15 cellular contexts compared by ENCODE assay signal in genomic region chr3:46664188-46664970, GRCh38. TPM values are rescaled to one million over a fixed set of nuclear protein-coding genes. Genes with fewer than 3 reads are reported as not detected.
DNase-seq lines count a peak whose midpoint lies in the region; TF ChIP-seq lines count a peak whose summit lies in the region.
"Had no signal": no experiment of that assay in that cellular context is flagged by ENCODE, and none has a peak within 500 bp of the region (broad histone marks: within the 10 kb centered on the region; RNA-seq: fewer than 3 reads in every experiment).

No MANE protein-coding gene starts in this region.

- peak overlapping the region; percentile 21 for H3K27ac ChIP-seq in AG04450 (ENCODE audit: low read depth, low read length)
- H3K27ac ChIP-seq: pancreas had no signal

- TF ChIP-seq CTCF in AG04450 (IDR thresholded peaks at IDR 0.05; ENCODE audit: low read depth, low read length) (no peak), GM20000 (IDR thresholded peaks at IDR 0.05; ENCODE audit: extremely low read depth, missing control alignments) (no peak)

- no peaks in the 10 kb centered on the region for H3K9me3 Mint-ChIP-seq in activated naive CD8-positive, alpha-beta T cell treated with anti-CD3 and anti-CD28 coated beads for 36 hours

- DNase-seq in AG04450 (ENCODE audit: low read depth, low spot score) = no peak
- DNase-seq in GM20000 (ENCODE audit: low spot score) = peak; percentile 3
- peak; percentile 2 for DNase-seq in hepatic stellate cell (ENCODE audit: low spot score)
- no peak for DNase-seq in activated naive CD8-positive, alpha-beta T cell treated with anti-CD3 and anti-CD28 coated beads for 36 hours
- DNase-seq in T-helper 2 cell = no peak
- DNase-seq in superior temporal gyrus (ENCODE audit: extremely low spot score) = no peak
- DNase-seq: activated CD4-positive, CD25-positive, alpha-beta regulatory T cell treated with anti-CD3 and anti-CD28 coated beads, Interleukin-2, amount 50 U/mL, for 72 hours; GOT3; T-helper 1 cell had no signal

- H3K27ac Mint-ChIP-seq in activated naive CD8-positive, alpha-beta T cell treated with anti-CD3 and anti-CD28 coated beads for 36 hours = no peak overlapping the region

- no peaks in the 10 kb centered on the region; the same call in 1 of the 2 replicates for H3K9me3 ChIP-seq in AG04450 (ENCODE audit: control insufficient read depth, insufficient read depth, low read length)
- H3K9me3 ChIP-seq: pancreas had no signal

- POLR2A ChIA-PET in AG04450 (lab: Yijun Ruan, JAX) = no interaction called here

- no peaks in the 10 kb centered on the region for H3K4me1 Mint-ChIP-seq in activated naive CD8-positive, alpha-beta T cell treated with anti-CD3 and anti-CD28 coated beads for 36 hours

- H3K4me3 Mint-ChIP-seq in activated naive CD8-positive, alpha-beta T cell treated with anti-CD3 and anti-CD28 coated beads for 36 hours = no peak overlapping the region

- no peaks in the 10 kb centered on the region for H3K36me3 Mint-ChIP-seq in activated naive CD8-positive, alpha-beta T cell treated with anti-CD3 and anti-CD28 coated beads for 36 hours

- H3K27me3 ChIP-seq in AG04450 (ENCODE audit: control insufficient read depth, insufficient read depth, low read length) = peaks cover 13% of the 10 kb centered on the region
- H3K27me3 ChIP-seq: pancreas had no signal

- no peak overlapping the region for H3K4me3 ChIP-seq in AG04450 (ENCODE audit: low read depth, low read length)
- H3K4me3 ChIP-seq: pancreas had no signal

- CTCF ChIA-PET in AG04450 (lab: Charles Lee) = interaction anchor here (0.5 to 1.8 kb wide), 2 partner anchors 176 to 380 kb away, joined by 7 to 8 read pairs; no protein-coding TSS in a partner anchor

- H3K27me3 Mint-ChIP-seq in activated naive CD8-positive, alpha-beta T cell treated with anti-CD3 and anti-CD28 coated beads for 36 hours = no peaks in the 10 kb centered on the region

RNA-seq across cellular contexts. Expression of gene ALS2CL, which starts 29.1 kb away (rescaled TPM):
- polyA plus RNA-seq in AG04450 (2011; rRNA removed) = 0.89 and 1.0 TPM in 2 replicates
- 0.91 and 1.9 TPM in 2 replicates for polyA minus RNA-seq in AG04450 (2011; rRNA and poly(A)+ RNA removed)
- total RNA-seq in activated naive CD8-positive, alpha-beta T cell treated with anti-CD3 and anti-CD28 coated beads for 36 hours = 1 to 10 TPM; 1.3 TPM

RNA-seq across cellular contexts. Expression of gene TMIE, which starts 36.8 kb away (rescaled TPM):
- 0.05 TPM in 1 of 2 replicates, not detected in the other for polyA plus RNA-seq in AG04450 (2011; rRNA removed)
- 0.64 TPM in 1 of 2 replicates, not detected in the other for polyA minus RNA-seq in AG04450 (2011; rRNA and poly(A)+ RNA removed)
- under 1 TPM; 0.41 to 0.42 TPM for total RNA-seq in activated naive CD8-positive, alpha-beta T cell treated with anti-CD3 and anti-CD28 coated beads for 36 hours
- total RNA-seq: glomerular endothelial cell had no signal

RNA-seq across cellular contexts. Expression of gene FAM240A, which starts 52.1 kb away (rescaled TPM):
- polyA plus RNA-seq in AG04450 (2011; rRNA removed) = not detected in 2 replicates
- not detected in 2 replicates for polyA minus RNA-seq in AG04450 (2011; rRNA and poly(A)+ RNA removed)
- total RNA-seq in activated naive CD8-positive, alpha-beta T cell treated with anti-CD3 and anti-CD28 coated beads for 36 hours = not detected
- total RNA-seq: cerebellum, endothelial cell of umbilical vein, glomerular endothelial cell, pancreas, subcutaneous adipose tissue had no signal
- polyA plus RNA-seq: adipose tissue, endothelial cell of umbilical vein, pancreas had no signal

RNA-seq across cellular contexts. Expression of gene PRSS50, which starts 53.3 kb away (rescaled TPM):
- not detected in 2 replicates for polyA plus RNA-seq in AG04450 (2011; rRNA removed)
- polyA minus RNA-seq in AG04450 (2011; rRNA and poly(A)+ RNA removed) = not detected in 2 replicates
- total RNA-seq in activated naive CD8-positive, alpha-beta T cell treated with anti-CD3 and anti-CD28 coated beads for 36 hours = not detected
- total RNA-seq: endothelial cell of umbilical vein, glomerular endothelial cell, subcutaneous adipose tissue had no signal
- polyA plus RNA-seq: endothelial cell of umbilical vein had no signal

Comparison
In these comparisons a context has a peak if more than half of its experiments do, and no peak if none do; other contexts are left out.
1. DNase-seq: peak in GM20000 (single experiment) and hepatic stellate cell (single experiment); none in AG04450 (single experiment), activated naive CD8-positive, alpha-beta T cell treated with anti-CD3 and anti-CD28 coated beads for 36 hours (single experiment), T-helper 2 cell (0 of 5) and superior temporal gyrus (single experiment).